In genomic region chr16:3149193-3149530, GRCh38 we compare ENCODE assay signal across 9 cellular contexts. TPM values are rescaled to one million over a fixed set of nuclear protein-coding genes. Genes with fewer than 3 reads are reported as not detected.
A peak's percentile ranks its signal among the peaks of the same experiment; 100 is the strongest.
DNase-seq lines count a peak whose midpoint lies in the region; ATAC-seq and TF ChIP-seq lines count a peak whose summit lies in the region.
"Had no signal": no experiment of that assay in that cellular context is flagged by ENCODE, and none has a peak within 500 bp of the region (broad histone marks: within the 10 kb centered on the region; RNA-seq: fewer than 3 reads in every experiment).

No MANE protein-coding gene starts in this region.

- peak overlapping the region in 5 of 12 donors; percentile 65 to 77 (median 74) for H3K4me3 ChIP-seq in heart left ventricle
- peak overlapping the region in 3 of 4 donors; percentile 67 to 78 (median 68) for H3K4me3 ChIP-seq in tibial nerve

- no peak for TF ChIP-seq EP300 in tibial nerve (IDR thresholded peaks at IDR 0.05)

- H3K27me3 Mint-ChIP-seq in activated naive CD8-positive, alpha-beta T cell treated with anti-CD3 and anti-CD28 coated beads for 36 hours, result peaks cover 12% of the 10 kb centered on the region

- peaks cover 7% of the 10 kb centered on the region for H3K9me3 Mint-ChIP-seq in activated naive CD8-positive, alpha-beta T cell treated with anti-CD3 and anti-CD28 coated beads for 36 hours

- peaks cover 0 to 47% (median 21%) of the 10 kb centered on the region in 12 donors for H3K4me1 ChIP-seq in heart left ventricle
- peaks cover 0 to 32% (median 9%) of the 10 kb centered on the region in 4 donors for H3K4me1 ChIP-seq in tibial nerve

- intact Hi-C loops in heart left ventricle (cut with DNase I), result no loop called here
- intact Hi-C loops in Right ventricle myocardium inferior (cut with DNase I), result no loop called here

- no peaks in the 10 kb centered on the region for H3K27me3 ChIP-seq in heart left ventricle
- no peaks in the 10 kb centered on the region for H3K27me3 ChIP-seq in layer of hippocampus (ENCODE audit: control insufficient read depth, insufficient read depth, low read length)
- no peaks in the 10 kb centered on the region for H3K27me3 ChIP-seq in tibial nerve

- H3K9me3 ChIP-seq in heart left ventricle (no peaks in the 10 kb centered on the region), tibial nerve (peaks cover 0 to 4% (median 0%) of the 10 kb centered on the region in 4 donors)

- peak overlapping the region in 11 of 12 donors; percentile 84 to 94 (median 88) for H3K27ac ChIP-seq in heart left ventricle
- peak overlapping the region; percentile 90 for H3K27ac ChIP-seq in layer of hippocampus (ENCODE audit: low read depth, low read length)
- H3K27ac ChIP-seq in tibial nerve, result peak overlapping the region in 3 of 4 donors; percentile 83 to 86 (median 84)

- WGBS in heart left ventricle, 4 donors, result 90 to 96% (median 93%) methylated on average over 6 of the region's 6 CpGs
- 93 to 95% methylated on average over 5 to 6 of the region's 6 CpGs for WGBS in tibial nerve, 2 donors

- H3K36me3 Mint-ChIP-seq in activated naive CD8-positive, alpha-beta T cell treated with anti-CD3 and anti-CD28 coated beads for 36 hours, result peaks cover 4% of the 10 kb centered on the region

- H3K4me1 Mint-ChIP-seq in activated naive CD8-positive, alpha-beta T cell treated with anti-CD3 and anti-CD28 coated beads for 36 hours, result peaks cover 27% of the 10 kb centered on the region

- TF ChIP-seq POLR2A in heart left ventricle (IDR thresholded peaks at IDR 0.05) (no peak), tibial nerve (IDR thresholded peaks at IDR 0.05) (no peak)

- peak overlapping the region; percentile 90 for H3K4me3 Mint-ChIP-seq in activated naive CD8-positive, alpha-beta T cell treated with anti-CD3 and anti-CD28 coated beads for 36 hours

- TF ChIP-seq CTCF in heart left ventricle (IDR thresholded peaks at IDR 0.05), result no peak
- TF ChIP-seq CTCF in tibial nerve (IDR thresholded peaks at IDR 0.05), result no peak

- ATAC-seq in heart left ventricle (no peak), Right ventricle myocardium inferior (no peak), HG02852 (IDR thresholded peaks at IDR 0.05; ENCODE audit: unreplicated experiment) (no peak), GM21526 (IDR thresholded peaks at IDR 0.05; ENCODE audit: low FRiP score, unreplicated experiment) (no peak)

- H3K27ac Mint-ChIP-seq in activated naive CD8-positive, alpha-beta T cell treated with anti-CD3 and anti-CD28 coated beads for 36 hours, result no peak overlapping the region

- no peaks in the 10 kb centered on the region for H3K36me3 ChIP-seq in heart left ventricle
- H3K36me3 ChIP-seq in tibial nerve, result no peaks in the 10 kb centered on the region

- peak in 1 of 5 donors; percentile 24 for DNase-seq in heart left ventricle
- DNase-seq in Right ventricle myocardium inferior (ENCODE audit: missing footprints), result no peak
- DNase-seq in activated naive CD8-positive, alpha-beta T cell treated with anti-CD3 and anti-CD28 coated beads for 36 hours, result no peak
- no peak for DNase-seq in tibial nerve (ENCODE audit: low spot score in 2 of 2)
- no peak for DNase-seq in NCI-H2171 treated with DMSO at 0.1 percent for 48 hours (lab: John Stamatoyannopoulos, UW)

RNA-seq across cellular contexts. Expression of gene ZNF213, which starts 14.3 kb away (rescaled TPM):
- total RNA-seq in heart left ventricle (10 to 100 TPM in 2 of 9 donors, 1 to 10 TPM in 7; 6.7 to 14.3 (median 8.2) TPM), Right ventricle myocardium inferior (6.2 TPM), tibial nerve (10 to 100 TPM in 1 of 4 donors, 1 to 10 TPM in 3; 7.7 to 17.1 (median 8.9) TPM)
- polyA plus RNA-seq in heart left ventricle, result 10 to 100 TPM in 1 of 2 donors, 1 to 10 TPM in 1; 8.7 to 14.2 TPM
- total RNA-seq in activated naive CD8-positive, alpha-beta T cell treated with anti-CD3 and anti-CD28 coated beads for 36 hours, result 1 to 10 TPM; 7.6 to 9.1 TPM

RNA-seq across cellular contexts. Expression of gene ZNF205, which starts 36.8 kb away (rescaled TPM):
- 10 to 100 TPM in 2 of 9 donors, 1 to 10 TPM in 7; 7.4 to 19.8 (median 8.1) TPM for total RNA-seq in heart left ventricle
- polyA plus RNA-seq in heart left ventricle, result 10 to 100 TPM; 13.9 to 17.0 TPM
- 7.4 TPM for total RNA-seq in Right ventricle myocardium inferior
- under 1 TPM; 0.35 to 0.36 TPM for total RNA-seq in activated naive CD8-positive, alpha-beta T cell treated with anti-CD3 and anti-CD28 coated beads for 36 hours
- total RNA-seq in tibial nerve, result 10 to 100 TPM; 19.4 to 29.2 (median 21.5) TPM

RNA-seq across cellular contexts. Expression of gene OR1F1, which starts 38.8 kb away (rescaled TPM):
- total RNA-seq in heart left ventricle (not detected), Right ventricle myocardium inferior (not detected), tibial nerve (not detected)
- not detected for polyA plus RNA-seq in heart left ventricle
- not detected for total RNA-seq in activated naive CD8-positive, alpha-beta T cell treated with anti-CD3 and anti-CD28 coated beads for 36 hours
- total RNA-seq: left colon had no signal

RNA-seq across cellular contexts. Expression of gene ZSCAN10, which starts 50.1 kb away (rescaled TPM):
- total RNA-seq in heart left ventricle, result not detected
- polyA plus RNA-seq in heart left ventricle, result not detected
- total RNA-seq in Right ventricle myocardium inferior, result not detected
- total RNA-seq in activated naive CD8-positive, alpha-beta T cell treated with anti-CD3 and anti-CD28 coated beads for 36 hours, result not detected
- total RNA-seq in tibial nerve, result not detected
- total RNA-seq: left colon had no signal
